In genomic region chr12:52391618-52392002, GRCh38 we compare ENCODE assay signal across 11 cellular contexts. TPM values are rescaled to one million over a fixed set of nuclear protein-coding genes. Genes with fewer than 3 reads are reported as not detected.
DNase-seq lines count a peak whose midpoint lies in the region; ATAC-seq, FAIRE-seq and TF ChIP-seq lines count a peak whose summit lies in the region.
"Had no signal": no experiment of that assay in that cellular context is flagged by ENCODE, and none has a peak within 500 bp of the region (broad histone marks: within the 10 kb centered on the region; RNA-seq: fewer than 3 reads in every experiment).

No MANE protein-coding gene starts in this region.

- CTCF ChIA-PET in A549 (lab: Yijun Ruan, JAX), result interaction anchor here (0.6 to 46.1 kb wide), 28 partner anchors 8 to 482 kb away, joined by 3 to 1221 read pairs (median 5); partner anchors contain the start of genes KRT5 and KRT80

- H3K27ac ChIP-seq in A549 (peak overlapping the region; percentile 33 to 72; a peak in 4 of 6 replicates), body of pancreas (no peak overlapping the region), left lung (no peak overlapping the region), ascending aorta (no peak overlapping the region)

- TF ChIP-seq CTCF in A549 (IDR thresholded peaks at IDR 0.05) (no peak), body of pancreas (IDR thresholded peaks at IDR 0.05) (no peak), left lung (IDR thresholded peaks at IDR 0.05) (no peak), ascending aorta (IDR thresholded peaks at IDR 0.05) (no peak)

- TF ChIP-seq RAD21 in A549 (conservative IDR thresholded peaks at IDR 0.05 in 1 of 2, IDR thresholded peaks at IDR 0.05 in 1 of 2), result no peak

- H3K4me2 ChIP-seq in A549, result 0 out of 3 replicates have a peak overlapping the region, but pooled peaks have one; percentile 2

- no peak for FAIRE-seq in A549 (lab: Jason Lieb, UNC)

- H3K4me1 ChIP-seq in A549 (peaks cover 29% of the 10 kb centered on the region), body of pancreas (no peaks in the 10 kb centered on the region), left lung (no peaks in the 10 kb centered on the region), ascending aorta (no peaks in the 10 kb centered on the region)

- H3K9me3 ChIP-seq in A549 (no peaks in the 10 kb centered on the region), body of pancreas (no peaks in the 10 kb centered on the region), left lung (no peaks in the 10 kb centered on the region), ascending aorta (no peaks in the 10 kb centered on the region)

- 60% methylated on average over 4 of the region's 4 CpGs for WGBS in A549 (ENCODE audit: missing lambda C conversion rate)
- WGBS in body of pancreas, 2 donors, result 13 to 37% methylated on average over 3 to 4 of the region's 4 CpGs

- no peak for TF ChIP-seq POLR2A in A549 (IDR thresholded peaks at IDR 0.05; ENCODE audit: low read length)
- TF ChIP-seq POLR2A in body of pancreas (IDR thresholded peaks at IDR 0.05), result no peak

- intact Hi-C loops in body of pancreas (cut with DNase I), result no loop called here
- intact Hi-C loops in left lung (cut with DNase I), result no loop called here
- intact Hi-C loops in ascending aorta (cut with DNase I), result no loop called here

- TF ChIP-seq EP300 in A549 (IDR thresholded peaks at IDR 0.05), result no peak

- no peak overlapping the region for H3K4me3 ChIP-seq in A549
- H3K4me3 ChIP-seq in body of pancreas, result no peak overlapping the region
- H3K4me3 ChIP-seq in left lung, result no peak overlapping the region
- H3K4me3 ChIP-seq in ascending aorta, result no peak overlapping the region

- no peaks in the 10 kb centered on the region for H3K36me3 ChIP-seq in body of pancreas (replicated peaks in 1 of 2; ENCODE audit: insufficient read depth in 1 of 2, low read depth in 2 of 2)
- no peaks in the 10 kb centered on the region for H3K36me3 ChIP-seq in left lung
- no peaks in the 10 kb centered on the region for H3K36me3 ChIP-seq in ascending aorta

- POLR2A ChIA-PET in A549 (lab: Yijun Ruan, JAX), result no interaction called here

- DNase-seq in A549 (ENCODE audit: low read depth in 1 of 2, low spot score in 1 of 2), result peak in 1 of 2 experiments; percentile 29
- DNase-seq in NCI-H128 (lab: John Stamatoyannopoulos, UW; ENCODE audit: unreplicated experiment), result peak; percentile 56
- DNase-seq in body of pancreas, result peak; percentile 22 to 63 (median 44)
- peak in 1 of 2 donors; percentile 74 for DNase-seq in left lung
- DNase-seq in NCI-H146 (lab: John Stamatoyannopoulos, UW), result no peak
- no peak for DNase-seq in Kasumi-1 (lab: John Stamatoyannopoulos, UW)
- no peak for DNase-seq in ascending aorta (ENCODE audit: low spot score in 2 of 2)
- DNase-seq: activated B cell treated with CpG ODN at 0.5 μM for 24 hours; central memory CD4-positive, alpha-beta T cell had no signal

- ATAC-seq in A549 (peak in 1 of 2 experiments; percentile 5; a peak in 1 of 6 replicates), body of pancreas (peak; percentile 47), left lung (peak; percentile 35), HG02852 (IDR thresholded peaks at IDR 0.05; ENCODE audit: unreplicated experiment) (no peak)

- H3K27me3 ChIP-seq in body of pancreas (no peaks in the 10 kb centered on the region), left lung (peaks cover 0 to 56% of the 10 kb centered on the region in 2 donors), ascending aorta (no peaks in the 10 kb centered on the region)

TF ChIP-seq in A549, 52 proteins besides CTCF, POLR2A, EP300 and RAD21:
- TF ChIP-seq RARB (CRISPR knock-in tag; IDR thresholded peaks at IDR 0.05), result no peak
- TF ChIP-seq, protein P1, sequence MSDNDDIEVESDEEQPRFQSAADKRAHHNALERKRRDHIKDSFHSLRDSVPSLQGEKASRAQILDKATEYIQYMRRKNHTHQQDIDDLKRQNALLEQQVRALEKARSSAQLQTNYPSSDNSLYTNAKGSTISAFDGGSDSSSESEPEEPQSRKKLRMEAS (IDR thresholded peaks at IDR 0.05), result peak; percentile 49
- no peak for TF ChIP-seq FOXS1 (CRISPR knock-in tag; IDR thresholded peaks at IDR 0.05)
- TF ChIP-seq ZC3H11A (IDR thresholded peaks at IDR 0.05), result no peak
- TF ChIP-seq FOSL2 (IDR thresholded peaks at IDR 0.05), result no peak
- no peak for TF ChIP-seq FOSL2 (CRISPR knock-in tag; IDR thresholded peaks at IDR 0.05)
- TF ChIP-seq PHF8 (IDR thresholded peaks at IDR 0.05; ENCODE audit: borderline replicate concordance, low read depth), result no peak
TF ChIP-seq in A549: peak in this region for 1.

RNA-seq across cellular contexts. Expression of gene KRT84, which starts 6.2 kb away (rescaled TPM):
- not detected in 2 replicates for polyA plus RNA-seq in A549 (2011; rRNA removed)
- polyA plus RNA-seq in A549 (2012; cell fraction: cytosol; rRNA removed), result 0.01 and 0.03 TPM in 2 replicates
- 0.02 and 0.05 TPM in 2 replicates for polyA plus RNA-seq in A549 (2012; cell fraction: nucleus; rRNA removed)
- not detected in 3 replicates for polyA plus RNA-seq in A549 (2017; fragmentation: RNase III; extraction: RNeasy Plus Mini Kit Qiagen cat#74134 plus additional on column Dnase treatment)
- polyA minus RNA-seq in A549 (2011; rRNA and poly(A)+ RNA removed), result not detected in 2 replicates
- total RNA-seq in body of pancreas, result not detected
- not detected for total RNA-seq in left lung
- total RNA-seq in ascending aorta, result not detected
- total RNA-seq: activated B cell treated with CpG ODN at 0.5 μM for 24 hours, urinary bladder had no signal
- polyA plus RNA-seq: urinary bladder had no signal

RNA-seq across cellular contexts. Expression of gene KRT82, which starts 14.5 kb away (rescaled TPM):
- not detected in 2 replicates for polyA plus RNA-seq in A549 (2011; rRNA removed)
- not detected in 2 replicates for polyA plus RNA-seq in A549 (2012; cell fraction: cytosol; rRNA removed)
- 0.01 TPM in 1 of 2 replicates, not detected in the other for polyA plus RNA-seq in A549 (2012; cell fraction: nucleus; rRNA removed)
- not detected in 3 replicates for polyA plus RNA-seq in A549 (2017; fragmentation: RNase III; extraction: RNeasy Plus Mini Kit Qiagen cat#74134 plus additional on column Dnase treatment)
- polyA minus RNA-seq in A549 (2011; rRNA and poly(A)+ RNA removed), result not detected in 2 replicates
- total RNA-seq in body of pancreas, result not detected
- total RNA-seq in left lung, result not detected
- not detected for total RNA-seq in ascending aorta
- total RNA-seq: activated B cell treated with CpG ODN at 0.5 μM for 24 hours, urinary bladder had no signal

RNA-seq across cellular contexts. Expression of gene KRT85, which starts 24.3 kb away (rescaled TPM):
- polyA plus RNA-seq in A549 (2011; rRNA removed) (0.07 TPM in 1 of 2 replicates, not detected in the other), A549 (2017; fragmentation: RNase III; extraction: RNeasy Plus Mini Kit Qiagen cat#74134 plus additional on column Dnase treatment) (2.9 to 4.8 TPM (median 3.7 TPM) in 3 replicates)
- 0.04 and 0.09 TPM in 2 replicates for polyA plus RNA-seq in A549 (2012; cell fraction: cytosol; rRNA removed)
- polyA plus RNA-seq in A549 (2012; cell fraction: nucleus; rRNA removed), result 0.04 TPM in 2 replicates
- not detected in 2 replicates for polyA minus RNA-seq in A549 (2011; rRNA and poly(A)+ RNA removed)
- total RNA-seq in body of pancreas (not detected), left lung (not detected), ascending aorta (not detected)
- total RNA-seq: activated B cell treated with CpG ODN at 0.5 μM for 24 hours, urinary bladder had no signal
- polyA plus RNA-seq: urinary bladder had no signal

RNA-seq across cellular contexts. Expression of gene KRT75, which starts 42.6 kb away (rescaled TPM):
- not detected in 2 replicates for polyA plus RNA-seq in A549 (2011; rRNA removed)
- 0.03 TPM in 1 of 2 replicates, not detected in the other for polyA plus RNA-seq in A549 (2012; cell fraction: cytosol; rRNA removed)
- polyA plus RNA-seq in A549 (2012; cell fraction: nucleus; rRNA removed), result 0.01 and 0.05 TPM in 2 replicates
- not detected in 3 replicates for polyA plus RNA-seq in A549 (2017; fragmentation: RNase III; extraction: RNeasy Plus Mini Kit Qiagen cat#74134 plus additional on column Dnase treatment)
- polyA minus RNA-seq in A549 (2011; rRNA and poly(A)+ RNA removed), result not detected in 2 replicates
- not detected for total RNA-seq in body of pancreas
- total RNA-seq in left lung, result not detected
- total RNA-seq in ascending aorta, result not detected
- total RNA-seq: activated B cell treated with CpG ODN at 0.5 μM for 24 hours, urinary bladder had no signal
- polyA plus RNA-seq: urinary bladder had no signal

Comparison
In these comparisons a context has a peak if more than half of its experiments do, and no peak if none do; other contexts are left out.
1. DNase-seq: peak in NCI-H128 (single experiment) and body of pancreas (4 of 4); none in NCI-H146 (single experiment), Kasumi-1 (0 of 2) and ascending aorta (0 of 2).
2. H3K27ac ChIP-seq: peak in A549 (2 of 2); none in body of pancreas (0 of 4), left lung (0 of 2) and ascending aorta (0 of 2).